Comparison of ENCODE assay signal across 1 cellular context in genomic region chr9:37966443-37967271, GRCh38.
TF ChIP-seq lines count a peak whose summit lies in the region.

No MANE protein-coding gene starts in this region.

TF ChIP-seq in HepG2, 621 proteins besides CTCF, POLR2A, EP300 and RAD21 (continued from another document and continues in another):
- TF ChIP-seq ARID5B (CRISPR knock-in tag; IDR thresholded peaks at IDR 0.05) (peak; percentile 39; the same call in 1 of the 2 replicates), ZNF788 (CRISPR knock-in tag; IDR thresholded peaks at IDR 0.05; ENCODE audit: borderline replicate concordance) (no peak), ZNF562 (CRISPR knock-in tag; IDR thresholded peaks at IDR 0.05; ENCODE audit: borderline replicate concordance) (no peak), ZXDC (CRISPR knock-in tag; IDR thresholded peaks at IDR 0.05) (peak; percentile 59; the same call in 1 of the 2 replicates), SMARCE1 (IDR thresholded peaks at IDR 0.05; ENCODE audit: borderline replicate concordance) (no peak), CREB3 (CRISPR knock-in tag; IDR thresholded peaks at IDR 0.05) (no peak), TFDP2 (CRISPR knock-in tag; IDR thresholded peaks at IDR 0.05) (no peak), HES4 (CRISPR knock-in tag; IDR thresholded peaks at IDR 0.05; ENCODE audit: borderline replicate concordance) (no peak), ZNF550 (CRISPR knock-in tag; IDR thresholded peaks at IDR 0.05; ENCODE audit: borderline replicate concordance) (no peak), ZNF646 (CRISPR knock-in tag; IDR thresholded peaks at IDR 0.05) (no peak), CERS6 (CRISPR knock-in tag; IDR thresholded peaks at IDR 0.05) (no peak), GLI4 (CRISPR knock-in tag; IDR thresholded peaks at IDR 0.05; ENCODE audit: borderline replicate concordance) (no peak), ZNF547 (CRISPR knock-in tag; IDR thresholded peaks at IDR 0.05) (no peak), SNAPC5 (CRISPR knock-in tag; IDR thresholded peaks at IDR 0.05; ENCODE audit: borderline replicate concordance) (no peak), ZFX (CRISPR knock-in tag; IDR thresholded peaks at IDR 0.05; ENCODE audit: low read depth) (no peak), TBX3 (IDR thresholded peaks at IDR 0.05; ENCODE audit: borderline replicate concordance) (no peak), ZNF501 (CRISPR knock-in tag; IDR thresholded peaks at IDR 0.05) (0 out of 2 replicates have a peak, but pooled peaks have one; percentile 6), ZNF264 (CRISPR knock-in tag; IDR thresholded peaks at IDR 0.05) (no peak), FOXA1 (IDR thresholded peaks at IDR 0.05) (no peak), FOXA1 (CRISPR knock-in tag; IDR thresholded peaks at IDR 0.05) (peak; percentile 56; the same call in 1 of the 2 replicates), ARID3A (IDR thresholded peaks at IDR 0.05; ENCODE audit: low read depth, low read length) (no peak), ZFP90 (CRISPR knock-in tag; IDR thresholded peaks at IDR 0.05; ENCODE audit: borderline replicate concordance) (no peak), USF2 (IDR thresholded peaks at IDR 0.05; ENCODE audit: low read depth, low read length) (0 out of 2 replicates have a peak, but pooled peaks have one; percentile 23), USF2 (CRISPR knock-in tag; IDR thresholded peaks at IDR 0.05; ENCODE audit: borderline replicate concordance) (peak; percentile 24; the same call in 1 of the 2 replicates), ZNF569 (CRISPR knock-in tag; IDR thresholded peaks at IDR 0.05; ENCODE audit: borderline replicate concordance) (no peak), CREB1 (IDR thresholded peaks at IDR 0.05) (no peak), CREB1 (CRISPR knock-in tag; IDR thresholded peaks at IDR 0.05) (no peak), ZNF552 (CRISPR knock-in tag; IDR thresholded peaks at IDR 0.05; ENCODE audit: borderline replicate concordance) (no peak), PITX1 (CRISPR knock-in tag; IDR thresholded peaks at IDR 0.05) (no peak), ZBTB2 (CRISPR knock-in tag; IDR thresholded peaks at IDR 0.05; ENCODE audit: low read depth) (no peak), ZFP91 (CRISPR knock-in tag; IDR thresholded peaks at IDR 0.05; ENCODE audit: borderline replicate concordance) (peak; percentile 45; the same call in 1 of the 2 replicates)
